1 cellular context compared by ENCODE assay signal in the genomic region with DNA sequence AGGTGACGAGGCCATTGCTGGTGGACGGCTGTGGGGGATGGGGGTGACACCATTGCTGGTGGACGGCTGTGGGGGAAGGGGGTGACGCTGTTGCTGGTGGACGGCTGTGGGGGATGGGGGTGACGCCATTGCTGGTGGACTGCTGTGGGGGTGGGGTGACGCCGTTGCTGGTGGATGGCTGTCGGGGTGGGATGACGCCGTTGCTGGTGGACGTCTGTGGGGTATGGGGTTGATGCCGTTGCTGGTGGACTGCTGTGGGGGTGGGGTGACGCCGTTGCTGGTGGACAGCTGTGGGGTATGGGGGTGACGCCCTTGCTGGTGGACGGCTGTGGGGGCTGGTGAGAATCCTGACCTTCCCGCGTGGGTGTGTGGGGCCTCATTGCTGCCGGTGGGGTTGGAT.
TF ChIP-seq lines count a peak whose summit lies in the region.

No MANE protein-coding gene starts in this region.

TF ChIP-seq in GM12878, 131 proteins besides CTCF, POLR2A, EP300 and RAD21 (continued from another document):
- TF ChIP-seq ZBTB40 (IDR thresholded peaks at IDR 0.05; ENCODE audit: borderline replicate concordance) (no peak), PAX5 (IDR thresholded peaks at IDR 0.05; ENCODE audit: borderline replicate concordance, low read depth, low read length) (0 out of 2 replicates have a peak, but pooled peaks have one; percentile 47), CHD2 (IDR thresholded peaks at IDR 0.05; ENCODE audit: borderline replicate concordance, low read depth, low read length) (no peak)
